ENCODE assay signal across 1 cellular context in the genomic region with DNA sequence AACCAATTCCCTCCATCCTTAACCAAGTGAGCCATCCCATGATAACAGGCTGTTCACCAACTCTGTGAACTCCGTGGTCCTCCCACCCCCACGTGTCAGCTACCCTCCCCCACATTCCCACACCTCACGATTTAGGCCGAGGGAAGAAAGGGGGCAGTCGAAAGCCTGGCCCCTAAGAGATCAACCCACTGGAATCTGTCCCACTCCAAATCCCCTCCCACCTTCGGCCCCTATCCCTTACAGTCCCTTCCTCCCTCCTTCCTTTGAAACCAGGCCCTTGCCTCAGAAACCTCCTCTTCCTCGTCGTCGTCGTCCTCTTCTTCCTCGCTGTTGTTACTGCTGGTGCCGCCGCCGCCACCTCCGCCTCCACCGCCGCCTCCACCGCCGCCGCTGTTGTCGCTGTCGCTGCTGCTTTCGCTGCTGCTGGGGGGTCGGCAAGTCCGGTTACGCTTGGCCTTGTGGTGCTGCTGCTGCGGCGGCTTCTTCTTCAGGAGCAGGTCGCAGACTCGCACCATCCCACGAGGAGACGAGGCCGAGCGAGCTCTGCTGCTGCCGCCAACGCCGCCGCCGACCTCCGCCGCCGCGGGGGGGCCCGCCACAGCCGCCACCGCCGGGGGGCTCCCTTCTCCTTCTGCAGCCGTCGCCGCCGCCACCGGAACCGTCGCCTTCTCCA.
TF ChIP-seq lines count a peak whose summit lies in the region.

No MANE protein-coding gene starts in this region.

TF ChIP-seq in H1, 55 proteins besides CTCF, POLR2A, EP300 and RAD21 (continued from another document):
- TF ChIP-seq, protein P1, sequence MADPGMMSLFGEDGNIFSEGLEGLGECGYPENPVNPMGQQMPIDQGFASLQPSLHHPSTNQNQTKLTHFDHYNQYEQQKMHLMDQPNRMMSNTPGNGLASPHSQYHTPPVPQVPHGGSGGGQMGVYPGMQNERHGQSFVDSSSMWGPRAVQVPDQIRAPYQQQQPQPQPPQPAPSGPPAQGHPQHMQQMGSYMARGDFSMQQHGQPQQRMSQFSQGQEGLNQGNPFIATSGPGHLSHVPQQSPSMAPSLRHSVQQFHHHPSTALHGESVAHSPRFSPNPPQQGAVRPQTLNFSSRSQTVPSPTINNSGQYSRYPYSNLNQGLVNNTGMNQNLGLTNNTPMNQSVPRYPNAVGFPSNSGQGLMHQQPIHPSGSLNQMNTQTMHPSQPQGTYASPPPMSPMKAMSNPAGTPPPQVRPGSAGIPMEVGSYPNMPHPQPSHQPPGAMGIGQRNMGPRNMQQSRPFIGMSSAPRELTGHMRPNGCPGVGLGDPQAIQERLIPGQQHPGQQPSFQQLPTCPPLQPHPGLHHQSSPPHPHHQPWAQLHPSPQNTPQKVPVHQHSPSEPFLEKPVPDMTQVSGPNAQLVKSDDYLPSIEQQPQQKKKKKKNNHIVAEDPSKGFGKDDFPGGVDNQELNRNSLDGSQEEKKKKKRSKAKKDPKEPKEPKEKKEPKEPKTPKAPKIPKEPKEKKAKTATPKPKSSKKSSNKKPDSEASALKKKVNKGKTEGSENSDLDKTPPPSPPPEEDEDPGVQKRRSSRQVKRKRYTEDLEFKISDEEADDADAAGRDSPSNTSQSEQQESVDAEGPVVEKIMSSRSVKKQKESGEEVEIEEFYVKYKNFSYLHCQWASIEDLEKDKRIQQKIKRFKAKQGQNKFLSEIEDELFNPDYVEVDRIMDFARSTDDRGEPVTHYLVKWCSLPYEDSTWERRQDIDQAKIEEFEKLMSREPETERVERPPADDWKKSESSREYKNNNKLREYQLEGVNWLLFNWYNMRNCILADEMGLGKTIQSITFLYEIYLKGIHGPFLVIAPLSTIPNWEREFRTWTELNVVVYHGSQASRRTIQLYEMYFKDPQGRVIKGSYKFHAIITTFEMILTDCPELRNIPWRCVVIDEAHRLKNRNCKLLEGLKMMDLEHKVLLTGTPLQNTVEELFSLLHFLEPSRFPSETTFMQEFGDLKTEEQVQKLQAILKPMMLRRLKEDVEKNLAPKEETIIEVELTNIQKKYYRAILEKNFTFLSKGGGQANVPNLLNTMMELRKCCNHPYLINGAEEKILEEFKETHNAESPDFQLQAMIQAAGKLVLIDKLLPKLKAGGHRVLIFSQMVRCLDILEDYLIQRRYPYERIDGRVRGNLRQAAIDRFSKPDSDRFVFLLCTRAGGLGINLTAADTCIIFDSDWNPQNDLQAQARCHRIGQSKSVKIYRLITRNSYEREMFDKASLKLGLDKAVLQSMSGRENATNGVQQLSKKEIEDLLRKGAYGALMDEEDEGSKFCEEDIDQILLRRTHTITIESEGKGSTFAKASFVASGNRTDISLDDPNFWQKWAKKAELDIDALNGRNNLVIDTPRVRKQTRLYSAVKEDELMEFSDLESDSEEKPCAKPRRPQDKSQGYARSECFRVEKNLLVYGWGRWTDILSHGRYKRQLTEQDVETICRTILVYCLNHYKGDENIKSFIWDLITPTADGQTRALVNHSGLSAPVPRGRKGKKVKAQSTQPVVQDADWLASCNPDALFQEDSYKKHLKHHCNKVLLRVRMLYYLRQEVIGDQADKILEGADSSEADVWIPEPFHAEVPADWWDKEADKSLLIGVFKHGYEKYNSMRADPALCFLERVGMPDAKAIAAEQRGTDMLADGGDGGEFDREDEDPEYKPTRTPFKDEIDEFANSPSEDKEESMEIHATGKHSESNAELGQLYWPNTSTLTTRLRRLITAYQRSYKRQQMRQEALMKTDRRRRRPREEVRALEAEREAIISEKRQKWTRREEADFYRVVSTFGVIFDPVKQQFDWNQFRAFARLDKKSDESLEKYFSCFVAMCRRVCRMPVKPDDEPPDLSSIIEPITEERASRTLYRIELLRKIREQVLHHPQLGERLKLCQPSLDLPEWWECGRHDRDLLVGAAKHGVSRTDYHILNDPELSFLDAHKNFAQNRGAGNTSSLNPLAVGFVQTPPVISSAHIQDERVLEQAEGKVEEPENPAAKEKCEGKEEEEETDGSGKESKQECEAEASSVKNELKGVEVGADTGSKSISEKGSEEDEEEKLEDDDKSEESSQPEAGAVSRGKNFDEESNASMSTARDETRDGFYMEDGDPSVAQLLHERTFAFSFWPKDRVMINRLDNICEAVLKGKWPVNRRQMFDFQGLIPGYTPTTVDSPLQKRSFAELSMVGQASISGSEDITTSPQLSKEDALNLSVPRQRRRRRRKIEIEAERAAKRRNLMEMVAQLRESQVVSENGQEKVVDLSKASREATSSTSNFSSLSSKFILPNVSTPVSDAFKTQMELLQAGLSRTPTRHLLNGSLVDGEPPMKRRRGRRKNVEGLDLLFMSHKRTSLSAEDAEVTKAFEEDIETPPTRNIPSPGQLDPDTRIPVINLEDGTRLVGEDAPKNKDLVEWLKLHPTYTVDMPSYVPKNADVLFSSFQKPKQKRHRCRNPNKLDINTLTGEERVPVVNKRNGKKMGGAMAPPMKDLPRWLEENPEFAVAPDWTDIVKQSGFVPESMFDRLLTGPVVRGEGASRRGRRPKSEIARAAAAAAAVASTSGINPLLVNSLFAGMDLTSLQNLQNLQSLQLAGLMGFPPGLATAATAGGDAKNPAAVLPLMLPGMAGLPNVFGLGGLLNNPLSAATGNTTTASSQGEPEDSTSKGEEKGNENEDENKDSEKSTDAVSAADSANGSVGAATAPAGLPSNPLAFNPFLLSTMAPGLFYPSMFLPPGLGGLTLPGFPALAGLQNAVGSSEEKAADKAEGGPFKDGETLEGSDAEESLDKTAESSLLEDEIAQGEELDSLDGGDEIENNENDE (IDR thresholded peaks at IDR 0.05; ENCODE audit: insufficient replicate concordance, low read length): no peak
- TF ChIP-seq BCL11A (IDR thresholded peaks at IDR 0.05; ENCODE audit: low read depth in 2 of 2, low read length in 2 of 2) (no peak), YY1 (IDR thresholded peaks at IDR 0.05; ENCODE audit: low read depth, low read length) (0 out of 2 replicates have a peak, but pooled peaks have one; percentile 38), BRCA1 (IDR thresholded peaks at IDR 0.05; ENCODE audit: low read depth, low read length) (no peak)
